Comparison of ENCODE assay signal across 31 cellular contexts in the genomic region with DNA sequence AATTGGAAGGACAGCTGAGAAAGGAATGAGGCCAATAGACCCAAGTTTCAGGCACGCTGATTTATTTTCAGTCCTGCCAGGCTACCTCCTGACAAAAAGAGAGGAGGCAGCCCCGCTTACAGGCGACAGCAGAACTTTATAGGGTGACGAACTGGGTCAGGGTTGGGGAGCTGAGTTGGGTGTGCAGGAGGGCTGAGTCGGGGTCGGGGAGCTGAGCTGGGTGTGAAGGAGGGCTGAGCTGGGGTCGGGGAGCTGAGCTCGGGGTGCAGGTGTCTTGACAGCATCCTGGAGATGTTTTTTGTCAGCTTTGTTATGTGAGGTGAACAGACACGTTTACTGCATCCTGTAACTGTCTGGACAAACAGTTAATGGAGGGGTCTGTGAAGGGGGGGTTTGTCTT.
"Had no signal": no experiment of that assay in that cellular context is flagged by ENCODE, and none has a peak within 500 bp of the region (broad histone marks: within the 10 kb centered on the region; RNA-seq: fewer than 3 reads in every experiment).

No MANE protein-coding gene starts in this region.

- H3K9me3 Mint-ChIP-seq: activated naive CD4-positive, alpha-beta T cell treated with anti-CD3 and anti-CD28 coated beads, Interleukin-2, amount 50 U/mL, for 24 hours; activated naive CD8-positive, alpha-beta T cell treated with anti-CD3 and anti-CD28 coated beads, Interleukin-2, amount 10 ng/mL, durations not matched to agents 7 days and 5 days had no signal

- H3K4me3 Mint-ChIP-seq: activated CD4-positive, alpha-beta memory T cell treated with anti-CD3 and anti-CD28 coated beads, Interleukin-2, amount 10 ng/mL, durations not matched to agents 7 days and 5 days; activated CD8-positive, alpha-beta memory T cell treated with anti-CD3 and anti-CD28 coated beads, Interleukin-2, amount 10 ng/mL, durations not matched to agents 7 days and 5 days; activated naive CD4-positive, alpha-beta T cell treated with anti-CD3 and anti-CD28 coated beads, Interleukin-2, amount 50 U/mL, for 24 hours; activated naive CD8-positive, alpha-beta T cell treated with anti-CD3 and anti-CD28 coated beads, Interleukin-2, amount 10 ng/mL, durations not matched to agents 7 days and 5 days; activated T-cell treated with anti-CD3 and anti-CD28 coated beads, Interleukin-2, amount 50 U/mL, for 72 hours; central memory CD8-positive, alpha-beta T cell had no signal

- ATAC-seq: activated CD8-positive, alpha-beta memory T cell treated with anti-CD3 and anti-CD28 coated beads, Interleukin-2, amount 10 ng/mL, durations not matched to agents 7 days and 5 days; activated T-cell treated with anti-CD3 and anti-CD28 coated beads, Interleukin-2, amount 50 U/mL, for 72 hours; K562; PC-3; Right ventricle myocardium inferior had no signal

- DNase-seq: activated CD4-positive, alpha-beta memory T cell treated with anti-CD3 and anti-CD28 coated beads, Interleukin-2, amount 10 ng/mL, durations not matched to agents 7 days and 5 days; activated CD4-positive, alpha-beta T cell treated with anti-CD3 and anti-CD28 coated beads for 1 hour; activated CD4-positive, alpha-beta T cell treated with anti-CD3 and anti-CD28 coated beads for 48 hours; activated CD4-positive, CD25-positive, alpha-beta regulatory T cell; activated CD8-positive, alpha-beta memory T cell treated with anti-CD3 and anti-CD28 coated beads for 24 hours; activated CD8-positive, alpha-beta memory T cell treated with anti-CD3 and anti-CD28 coated beads, Interleukin-2, amount 10 ng/mL, durations not matched to agents 7 days and 5 days; activated CD8-positive, alpha-beta memory T cell treated with anti-CD3 and anti-CD28 coated beads, Interleukin-2, amount 50 U/mL, for 48 hours; activated gamma-delta T cell; activated naive CD4-positive, alpha-beta T cell treated with Interleukin-2 at 50 U/mL for 16 hours; activated naive CD8-positive, alpha-beta T cell treated with anti-CD3 and anti-CD28 coated beads, Interleukin-2, amount 10 ng/mL, durations not matched to agents 7 days and 5 days; activated T-cell treated with anti-CD3 and anti-CD28 coated beads, Interleukin-2, amount 50 U/mL, for 1 hour; activated T-cell treated with anti-CD3 and anti-CD28 coated beads, Interleukin-2, amount 50 U/mL, for 72 hours; amygdala; NCI-H1105; NCI-H1417 treated with DMSO at 0.1 percent for 48 hours; NCI-H1694 treated with DMSO at 0.1 percent for 48 hours; NCI-H2227 treated with DMSO at 0.1 percent for 48 hours; NCI-H446; NCI-H526 treated with DMSO at 0.1 percent for 48 hours; NK-92 treated with Interleukin-12 subunit alpha and Interleukin-12 subunit beta, amount 100 ng/mL, for 24 hours; PC-3; Peyer's patch; RPMI8226; SJCRH30; T1000; WERI-Rb-1 had no signal

- H3K36me3 Mint-ChIP-seq: activated CD8-positive, alpha-beta memory T cell treated with anti-CD3 and anti-CD28 coated beads, Interleukin-2, amount 10 ng/mL, durations not matched to agents 7 days and 5 days; activated naive CD4-positive, alpha-beta T cell treated with anti-CD3 and anti-CD28 coated beads, Interleukin-2, amount 50 U/mL, for 24 hours; activated naive CD8-positive, alpha-beta T cell treated with anti-CD3 and anti-CD28 coated beads, Interleukin-2, amount 10 ng/mL, durations not matched to agents 7 days and 5 days had no signal

- H3K27ac Mint-ChIP-seq: activated CD4-positive, alpha-beta memory T cell treated with anti-CD3 and anti-CD28 coated beads, Interleukin-2, amount 10 ng/mL, durations not matched to agents 7 days and 5 days; activated CD8-positive, alpha-beta memory T cell treated with anti-CD3 and anti-CD28 coated beads, Interleukin-2, amount 10 ng/mL, durations not matched to agents 7 days and 5 days; activated naive CD4-positive, alpha-beta T cell treated with anti-CD3 and anti-CD28 coated beads, Interleukin-2, amount 50 U/mL, for 24 hours; activated naive CD8-positive, alpha-beta T cell treated with anti-CD3 and anti-CD28 coated beads, Interleukin-2, amount 10 ng/mL, durations not matched to agents 7 days and 5 days; activated T-cell treated with anti-CD3 and anti-CD28 coated beads, Interleukin-2, amount 50 U/mL, for 72 hours; activated T-helper 2 cell treated with anti-CD3 and anti-CD28 coated beads, Interferon-gamma antibody, Interleukin-2, Interleukin-4, amounts not matched to agents 10 μg/mL and 5 μg/mL and 100 μg/mL, durations not matched to agents 14 hours and 24 hours and 36 hours had no signal

- H3K27me3 Mint-ChIP-seq: activated CD4-positive, alpha-beta memory T cell treated with anti-CD3 and anti-CD28 coated beads, Interleukin-2, amount 10 ng/mL, durations not matched to agents 7 days and 5 days; activated CD8-positive, alpha-beta memory T cell treated with anti-CD3 and anti-CD28 coated beads, Interleukin-2, amount 10 ng/mL, durations not matched to agents 7 days and 5 days; activated naive CD4-positive, alpha-beta T cell treated with anti-CD3 and anti-CD28 coated beads, Interleukin-2, amount 50 U/mL, for 24 hours; activated naive CD8-positive, alpha-beta T cell treated with anti-CD3 and anti-CD28 coated beads, Interleukin-2, amount 10 ng/mL, durations not matched to agents 7 days and 5 days; central memory CD8-positive, alpha-beta T cell had no signal

- H3K4me1 Mint-ChIP-seq: activated CD4-positive, alpha-beta memory T cell treated with anti-CD3 and anti-CD28 coated beads, Interleukin-2, amount 10 ng/mL, durations not matched to agents 7 days and 5 days; activated CD8-positive, alpha-beta memory T cell treated with anti-CD3 and anti-CD28 coated beads, Interleukin-2, amount 10 ng/mL, durations not matched to agents 7 days and 5 days; activated naive CD4-positive, alpha-beta T cell treated with anti-CD3 and anti-CD28 coated beads, Interleukin-2, amount 50 U/mL, for 24 hours; activated naive CD8-positive, alpha-beta T cell treated with anti-CD3 and anti-CD28 coated beads, Interleukin-2, amount 10 ng/mL, durations not matched to agents 7 days and 5 days; central memory CD8-positive, alpha-beta T cell had no signal
